17 cellular contexts compared by ENCODE assay signal in genomic region chr12:11794751-11795150, GRCh38.
DNase-seq lines count a peak whose midpoint lies in the region; ATAC-seq, FAIRE-seq and TF ChIP-seq lines count a peak whose summit lies in the region.
"Had no signal": no experiment of that assay in that cellular context is flagged by ENCODE, and none has a peak within 500 bp of the region (broad histone marks: within the 10 kb centered on the region; RNA-seq: fewer than 3 reads in every experiment).

No MANE protein-coding gene starts in this region.

- intact Hi-C loops in heart right ventricle (cut with DNase I) (loop anchor here in 4 of 10 donors (10.0 kb wide), 1 partner anchor 140 kb away; no protein-coding TSS in a partner anchor), Right ventricle myocardium superior (cut with DNase I) (no loop called here), dorsolateral prefrontal cortex (cut with DNase I) (loop anchor here in 1 of 2 donors (10.0 kb wide), 1 partner anchor 140 kb away; no protein-coding TSS in a partner anchor)

- H3K4me2 ChIP-seq in neural cell (ENCODE audit: low read length) = no peak overlapping the region

- H3K4me1 ChIP-seq in heart right ventricle (peaks cover 6 to 85% (median 65%) of the 10 kb centered on the region in 9 donors), small intestine (ENCODE audit: control insufficient read depth in 2 of 2, insufficient read depth in 1 of 2, low read depth in 1 of 2, low read length in 1 of 2) (peaks cover 7 to 11% of the 10 kb centered on the region in 2 donors)

- H3K36me3 Mint-ChIP-seq in type B pancreatic cell = peaks cover 35% of the 10 kb centered on the region

- H3K27ac ChIP-seq in heart right ventricle (peak overlapping the region; percentile 51 to 91 (median 73)), dorsolateral prefrontal cortex (peak overlapping the region in 48 of 59 donors; percentile 36 to 93 (median 82)), neural cell (ENCODE audit: low read length) (peak overlapping the region; percentile 43), small intestine (ENCODE audit: low read depth in 1 of 2, low read length in 1 of 2) (no peak overlapping the region)
- H3K27ac ChIP-seq: ovary had no signal

- H3K9me3 ChIP-seq in heart right ventricle (no peaks in the 10 kb centered on the region), neural cell (ENCODE audit: low read length) (no peaks in the 10 kb centered on the region), small intestine (ENCODE audit: control insufficient read depth, low read depth) (no peaks in the 10 kb centered on the region)
- H3K9me3 ChIP-seq: mucosa of descending colon, ovary, Peyer's patch had no signal

- H3K4me3 Mint-ChIP-seq in type B pancreatic cell = peak overlapping the region; percentile 8
- H3K4me3 Mint-ChIP-seq: activated naive CD8-positive, alpha-beta T cell; activated T-cell treated with anti-CD3 and anti-CD28 coated beads, Interleukin-2, amount 50 U/mL, for 4 hours had no signal

- TF ChIP-seq CTCF in heart right ventricle (IDR thresholded peaks at IDR 0.05) = no peak
- no peak for TF ChIP-seq CTCF in dorsolateral prefrontal cortex (IDR thresholded peaks at IDR 0.05 in 54 of 56, conservative IDR thresholded peaks at IDR 0.05 in 2 of 56; ENCODE audit: low read depth in 1 of 56, partially characterized antibody in 56 of 56)
- no peak for TF ChIP-seq CTCF in neural cell (IDR thresholded peaks at IDR 0.05; ENCODE audit: poor library complexity, severe bottlenecking)
- no peak for TF ChIP-seq CTCF in type B pancreatic cell (conservative IDR thresholded peaks at IDR 0.05)

- TF ChIP-seq EP300 in neural cell (conservative IDR thresholded peaks at IDR 0.05; ENCODE audit: poor library complexity, severe bottlenecking) = no peak

- TF ChIP-seq RAD21 in neural cell (conservative IDR thresholded peaks at IDR 0.05) = no peak

- H3K27me3 Mint-ChIP-seq in type B pancreatic cell = no peaks in the 10 kb centered on the region
- H3K27me3 Mint-ChIP-seq: activated naive CD8-positive, alpha-beta T cell had no signal

- no peaks in the 10 kb centered on the region for H3F3A ChIP-seq in neural cell (ENCODE audit: insufficient read depth, low read length, poor library complexity, severe bottlenecking)

- H3K79me2 ChIP-seq in neural cell (replicated peaks; ENCODE audit: insufficient read depth, low read length) = no peaks in the 10 kb centered on the region

- WGBS in heart right ventricle, 2 donors = 85% methylated on average over 4 of the region's 4 CpGs
- WGBS in small intestine, 3 donors = 84 to 91% (median 89%) methylated on average over 4 of the region's 4 CpGs

- H3K9me2 ChIP-seq in neural cell (ENCODE audit: insufficient read depth, low read length) = no peaks in the 10 kb centered on the region

- peak overlapping the region; percentile 30 for H3K27ac Mint-ChIP-seq in type B pancreatic cell
- H3K27ac Mint-ChIP-seq: activated naive CD8-positive, alpha-beta T cell had no signal

- H4K20me1 ChIP-seq in neural cell (ENCODE audit: insufficient read depth) = no peaks in the 10 kb centered on the region

- no peak for DNase-seq in heart right ventricle
- no peak for DNase-seq in Right ventricle myocardium superior
- DNase-seq in dorsolateral prefrontal cortex = no peak
- DNase-seq in type B pancreatic cell (ENCODE audit: extremely low spot score, unreplicated experiment) = no peak
- no peak for DNase-seq in small intestine
- no peak for DNase-seq in stimulated activated naive CD8-positive, alpha-beta T cell treated with anti-CD3 and anti-CD28 coated beads, Interleukin-15, Interleukin-2, amounts not matched to agents 100 U/mL and 50 U/mL, for 24 hours
- DNase-seq in DMS79 treated with DMSO at 0.1 percent for 48 hours (lab: John Stamatoyannopoulos, UW) = no peak
- DNase-seq: activated T-cell treated with anti-CD3 and anti-CD28 coated beads, Interleukin-2, amount 50 U/mL, for 4 hours; effector CD4-positive, alpha-beta T cell; NCI-H1105 treated with DMSO at 0.1 percent for 48 hours; NCI-H774; ovary; Peyer's patch had no signal

- no peak overlapping the region for H3K9ac ChIP-seq in neural cell (ENCODE audit: low read length)

- FAIRE-seq in small intestine (lab: Jason Lieb, UNC) = no peak
- FAIRE-seq: H54 had no signal

- no peaks in the 10 kb centered on the region for H3K27me3 ChIP-seq in heart right ventricle
- H3K27me3 ChIP-seq in dorsolateral prefrontal cortex = no peaks in the 10 kb centered on the region
- H3K27me3 ChIP-seq in neural cell (ENCODE audit: insufficient read depth, low read depth, low read length) = no peaks in the 10 kb centered on the region
- H3K27me3 ChIP-seq in small intestine (ENCODE audit: control insufficient read depth in 2 of 2, insufficient read depth in 2 of 2, low read length in 2 of 2) = no peaks in the 10 kb centered on the region
- H3K27me3 ChIP-seq: ovary, Peyer's patch had no signal

- peaks cover 13% of the 10 kb centered on the region for H3K9me3 Mint-ChIP-seq in type B pancreatic cell
- H3K9me3 Mint-ChIP-seq: activated T-cell treated with anti-CD3 and anti-CD28 coated beads, Interleukin-2, amount 50 U/mL, for 4 hours had no signal

- H3K4me1 Mint-ChIP-seq in type B pancreatic cell (ENCODE audit: unreplicated experiment) = peaks cover 30% of the 10 kb centered on the region

- H3K36me3 ChIP-seq in heart right ventricle (peaks cover 0 to 4% (median 0%) of the 10 kb centered on the region in 9 donors), neural cell (ENCODE audit: insufficient read depth, low read length) (no peaks in the 10 kb centered on the region), small intestine (ENCODE audit: control insufficient read depth in 2 of 2, insufficient read depth in 2 of 2, low read length in 2 of 2) (no peaks in the 10 kb centered on the region)
- H3K36me3 ChIP-seq: ovary, Peyer's patch had no signal

- no peak for ATAC-seq in heart right ventricle
- no peak for ATAC-seq in Right ventricle myocardium superior (ENCODE audit: poor library complexity)
- ATAC-seq in stimulated activated naive CD8-positive, alpha-beta T cell treated with anti-CD3 and anti-CD28 coated beads, Interleukin-15, Interleukin-2, amounts not matched to agents 100 U/mL and 50 U/mL, for 24 hours = no peak
- ATAC-seq: activated T-cell treated with anti-CD3 and anti-CD28 coated beads, Interleukin-2, amount 50 U/mL, for 4 hours had no signal

- no peak overlapping the region for H3K4me3 ChIP-seq in heart right ventricle
- peak overlapping the region in 8 of 59 donors; percentile 7 to 55 (median 24) for H3K4me3 ChIP-seq in dorsolateral prefrontal cortex
- H3K4me3 ChIP-seq in neural cell (ENCODE audit: low read length) = no peak overlapping the region
- H3K4me3 ChIP-seq in small intestine (ENCODE audit: low read depth in 1 of 2, low read length in 2 of 2) = no peak overlapping the region
- H3K4me3 ChIP-seq: mucosa of descending colon, ovary, Peyer's patch had no signal

- no peak overlapping the region for H2AFZ ChIP-seq in neural cell (ENCODE audit: low read depth, low read length)

TF ChIP-seq in neural cell, 6 proteins besides CTCF, POLR2A, EP300 and RAD21:
- TF ChIP-seq EZH2 (IDR thresholded peaks at IDR 0.05; ENCODE audit: borderline replicate concordance, insufficient read depth, low read length, poor library complexity, severe bottlenecking) (no peak), MXI1 (conservative IDR thresholded peaks at IDR 0.05; ENCODE audit: poor library complexity, severe bottlenecking) (no peak), TAF1 (IDR thresholded peaks at IDR 0.05; ENCODE audit: low read depth) (no peak), SMC3 (conservative IDR thresholded peaks at IDR 0.05; ENCODE audit: poor library complexity) (no peak), POLR2AphosphoS5 (IDR thresholded peaks at IDR 0.05) (no peak)
- TF ChIP-seq, protein P1, sequence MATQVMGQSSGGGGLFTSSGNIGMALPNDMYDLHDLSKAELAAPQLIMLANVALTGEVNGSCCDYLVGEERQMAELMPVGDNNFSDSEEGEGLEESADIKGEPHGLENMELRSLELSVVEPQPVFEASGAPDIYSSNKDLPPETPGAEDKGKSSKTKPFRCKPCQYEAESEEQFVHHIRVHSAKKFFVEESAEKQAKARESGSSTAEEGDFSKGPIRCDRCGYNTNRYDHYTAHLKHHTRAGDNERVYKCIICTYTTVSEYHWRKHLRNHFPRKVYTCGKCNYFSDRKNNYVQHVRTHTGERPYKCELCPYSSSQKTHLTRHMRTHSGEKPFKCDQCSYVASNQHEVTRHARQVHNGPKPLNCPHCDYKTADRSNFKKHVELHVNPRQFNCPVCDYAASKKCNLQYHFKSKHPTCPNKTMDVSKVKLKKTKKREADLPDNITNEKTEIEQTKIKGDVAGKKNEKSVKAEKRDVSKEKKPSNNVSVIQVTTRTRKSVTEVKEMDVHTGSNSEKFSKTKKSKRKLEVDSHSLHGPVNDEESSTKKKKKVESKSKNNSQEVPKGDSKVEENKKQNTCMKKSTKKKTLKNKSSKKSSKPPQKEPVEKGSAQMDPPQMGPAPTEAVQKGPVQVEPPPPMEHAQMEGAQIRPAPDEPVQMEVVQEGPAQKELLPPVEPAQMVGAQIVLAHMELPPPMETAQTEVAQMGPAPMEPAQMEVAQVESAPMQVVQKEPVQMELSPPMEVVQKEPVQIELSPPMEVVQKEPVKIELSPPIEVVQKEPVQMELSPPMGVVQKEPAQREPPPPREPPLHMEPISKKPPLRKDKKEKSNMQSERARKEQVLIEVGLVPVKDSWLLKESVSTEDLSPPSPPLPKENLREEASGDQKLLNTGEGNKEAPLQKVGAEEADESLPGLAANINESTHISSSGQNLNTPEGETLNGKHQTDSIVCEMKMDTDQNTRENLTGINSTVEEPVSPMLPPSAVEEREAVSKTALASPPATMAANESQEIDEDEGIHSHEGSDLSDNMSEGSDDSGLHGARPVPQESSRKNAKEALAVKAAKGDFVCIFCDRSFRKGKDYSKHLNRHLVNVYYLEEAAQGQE (IDR thresholded peaks at IDR 0.05; ENCODE audit: borderline replicate concordance) = no peak

Comparison
In these comparisons a context has a peak if more than half of its experiments do, and no peak if none do; other contexts are left out.
1. H3K27ac ChIP-seq: peak in heart right ventricle (10 of 10), dorsolateral prefrontal cortex (48 of 59) and neural cell (single experiment); none in small intestine (0 of 2).